1 cellular context compared by ENCODE assay signal in genomic region chr3:45064512-45065372, GRCh38.
TF ChIP-seq lines count a peak whose summit lies in the region.

No MANE protein-coding gene starts in this region.

TF ChIP-seq in K562, 482 proteins besides CTCF, POLR2A, EP300 and RAD21 (continued from another document and continues in another):
- TF ChIP-seq RBM25 (IDR thresholded peaks at IDR 0.05; ENCODE audit: low read depth, low read length, severe bottlenecking) (no peak), SMARCC2 (IDR thresholded peaks at IDR 0.05; ENCODE audit: low read depth) (peak; percentile 74; the same call in 1 of the 2 replicates), KLF6 (CRISPR knock-in tag; IDR thresholded peaks at IDR 0.05; ENCODE audit: borderline replicate concordance) (peak; percentile 100), ZNF592 (IDR thresholded peaks at IDR 0.05) (no peak), ZFX (CRISPR knock-in tag; IDR thresholded peaks at IDR 0.05) (no peak), BDP1 (IDR thresholded peaks at IDR 0.05; ENCODE audit: insufficient read depth, insufficient read length) (no peak), ZNF75A (CRISPR knock-in tag; IDR thresholded peaks at IDR 0.05) (peak; percentile 99), THRAP3 (IDR thresholded peaks at IDR 0.05; ENCODE audit: borderline replicate concordance) (no peak), ATF7 (IDR thresholded peaks at IDR 0.05) (peak; percentile 96), DACH1 (IDR thresholded peaks at IDR 0.05; ENCODE audit: partially characterized antibody) (no peak), ZNF280B (CRISPR knock-in tag; IDR thresholded peaks at IDR 0.05) (peak; percentile 100), SRSF9 (IDR thresholded peaks at IDR 0.05; ENCODE audit: borderline replicate concordance, low read depth, low read length) (no peak), ZNF609 (CRISPR knock-in tag; IDR thresholded peaks at IDR 0.05; ENCODE audit: borderline replicate concordance) (no peak), ZNF3 (CRISPR knock-in tag; IDR thresholded peaks at IDR 0.05) (peak; percentile 99), RB1 (IDR thresholded peaks at IDR 0.05; ENCODE audit: low read depth) (no peak), MAFK (IDR thresholded peaks at IDR 0.05; ENCODE audit: low read length) (0 out of 2 replicates have a peak, but pooled peaks have one; percentile 27), ARID3B (CRISPR knock-in tag; IDR thresholded peaks at IDR 0.05; ENCODE audit: borderline replicate concordance) (peak; percentile 100), HSF4 (CRISPR knock-in tag; IDR thresholded peaks at IDR 0.05; ENCODE audit: borderline replicate concordance) (peak; percentile 100), XRCC5 (IDR thresholded peaks at IDR 0.05; ENCODE audit: low read depth, low read length) (0 out of 2 replicates have a peak, but pooled peaks have one; percentile 20), RBFOX2 (IDR thresholded peaks at IDR 0.05; ENCODE audit: low read depth, low read length) (peak; percentile 65), ZNF277 (CRISPR knock-in tag; IDR thresholded peaks at IDR 0.05; ENCODE audit: borderline replicate concordance) (peak; percentile 71; the same call in 1 of the 2 replicates), PHF21A (IDR thresholded peaks at IDR 0.05; ENCODE audit: borderline replicate concordance, low read depth) (no peak), ZNF12 (CRISPR knock-in tag; IDR thresholded peaks at IDR 0.05) (no peak), UBTF (IDR thresholded peaks at IDR 0.05; ENCODE audit: borderline replicate concordance in 1 of 2, low read depth in 2 of 2, low read length in 2 of 2) (peak in 1 of 2 experiments; percentile 46; a peak in 1 of 4 replicates), PHF8 (IDR thresholded peaks at IDR 0.05; ENCODE audit: borderline replicate concordance, low read length) (peak; percentile 40; the same call in 1 of the 2 replicates), KLF13 (tag; IDR thresholded peaks at IDR 0.05; ENCODE audit: borderline replicate concordance, low read depth) (peak; percentile 100), TCFL5 (CRISPR knock-in tag; conservative IDR thresholded peaks at IDR 0.05) (peak; percentile 100), CBX3 (IDR thresholded peaks at IDR 0.05; ENCODE audit: borderline replicate concordance in 1 of 2, low read length in 2 of 2) (no peak; a peak in 1 of 3 replicates), HNRNPH1 (optimal IDR thresholded peaks at IDR 0.05; ENCODE audit: low read depth, low read length) (no peak), HDAC8 (tag; IDR thresholded peaks at IDR 0.05) (peak; percentile 100), ZNF146 (CRISPR knock-in tag; IDR thresholded peaks at IDR 0.05; ENCODE audit: unreplicated experiment) (no peak), CUX1 (CRISPR knock-in tag; IDR thresholded peaks at IDR 0.05) (peak; percentile 100), EGR1 (conservative IDR thresholded peaks at IDR 0.05) (no peak), HNRNPK (IDR thresholded peaks at IDR 0.05; ENCODE audit: low read depth, low read length, poor library complexity, severe bottlenecking) (no peak), HMBOX1 (IDR thresholded peaks at IDR 0.05) (peak; percentile 92)
